ENCODE assay signal across 27 cellular contexts in genomic region chr2:41821167-41821566, GRCh38.
"Had no signal": no experiment of that assay in that cellular context is flagged by ENCODE, and none has a peak within 500 bp of the region (broad histone marks: within the 10 kb centered on the region; RNA-seq: fewer than 3 reads in every experiment).

No MANE protein-coding gene starts in this region.

- DNase-seq: hypothalamus; immature natural killer cell; kidney; left ventricle myocardium inferior; mesendoderm; naive thymus-derived CD8-positive, alpha-beta T cell; nucleus accumbens; pancreas; posterior cingulate gyrus; retina; right cardiac atrium; sigmoid colon; small intestine; spleen; stimulated activated CD4-positive, alpha-beta T cell treated with anti-CD3 and anti-CD28 coated beads, Interleukin-1b, Interleukin-23, amount 100 ng/mL, for 48 hours; stimulated activated CD4-positive, alpha-beta T cell treated with anti-CD3 and anti-CD28 coated beads, Interleukin-2, amount 100 ng/mL, for 48 hours; stimulated activated CD4-positive, alpha-beta T cell treated with anti-CD3 and anti-CD28 coated beads, Interleukin-4, amount 100 ng/mL, for 4 hours; stimulated activated CD8-positive, alpha-beta memory T cell treated with anti-CD3 and anti-CD28 coated beads, Interleukin-4, amount 100 ng/mL, for 48 hours; stimulated activated naive CD4-positive, alpha-beta T cell treated with Interleukin-2 at 50 U/mL for 16 hours; stimulated activated naive CD8-positive, alpha-beta T cell treated with anti-CD3 and anti-CD28 coated beads, Interleukin-15, amount 100 ng/mL, for 72 hours; substantia nigra had no signal

- FAIRE-seq: islet of Langerhans, kidney, pancreas, small intestine had no signal

- H3K27me3 ChIP-seq: pancreas, sigmoid colon, tibial nerve, vagina had no signal

- H3K4me1 ChIP-seq: left ventricle myocardium inferior, pancreas, prostate gland, sigmoid colon, spleen, tibial nerve, vagina had no signal

- ATAC-seq: naive thymus-derived CD8-positive, alpha-beta T cell; pancreas; right cardiac atrium; stimulated activated memory B cell treated with anti-CD40 and anti-IgM and Interleukin-4, amounts not matched to agents 10 μg/mL and 1 μg/mL and 100 μg/mL, for 72 hours; stimulated activated naive CD8-positive, alpha-beta T cell treated with anti-CD3 and anti-CD28 coated beads, Interleukin-15, amount 100 ng/mL, for 72 hours had no signal

- H3K4me3 ChIP-seq: left ventricle myocardium inferior, lung, pancreas, prostate gland, sigmoid colon, spleen, tibial nerve, vagina had no signal

- H3K27ac ChIP-seq: left ventricle myocardium inferior, pancreas, prostate gland, sigmoid colon, spleen, tibial nerve, vagina had no signal

- H3K36me3 ChIP-seq: left ventricle myocardium inferior, pancreas, prostate gland, sigmoid colon, spleen, tibial nerve, vagina had no signal

- H3K9me3 ChIP-seq: pancreas, prostate gland had no signal
